In genomic region chr1:23527889-23528244, GRCh38 we compare ENCODE assay signal across 7 cellular contexts. TPM values are rescaled to one million over a fixed set of nuclear protein-coding genes. Genes with fewer than 3 reads are reported as not detected.
A peak's percentile ranks its signal among the peaks of the same experiment; 100 is the strongest.
DNase-seq lines count a peak whose midpoint lies in the region; TF ChIP-seq lines count a peak whose summit lies in the region.
"Not testable (repeated sequence)": the region's sequence is repeated elsewhere in the genome, so short reads cannot be mapped to it uniquely, and the experiment has no call there.

No MANE protein-coding gene starts in this region.

- H4K20me1 ChIP-seq in KMS-11 (ENCODE audit: insufficient read depth), result not testable (repeated sequence)

- 0 out of 2 replicates have a peak overlapping the region, but pooled peaks have one; percentile 15 for H3K4me3 ChIP-seq in GM06990 (replicated peaks; ENCODE audit: low read depth, low read length)
- H3K4me3 ChIP-seq in KMS-11 (IDR thresholded peaks at IDR 0.05; ENCODE audit: insufficient read depth, low read depth, low read length), result peak overlapping the region; percentile 7
- H3K4me3 ChIP-seq in effector memory CD4-positive, alpha-beta T cell (ENCODE audit: insufficient read depth, low read depth, low read length, poor library complexity, severe bottlenecking), result peak overlapping the region; percentile 37
- H3K4me3 ChIP-seq in mesenchymal stem cell (ENCODE audit: insufficient read depth in 1 of 2, low read depth in 1 of 2, low read length in 2 of 2), result not testable (repeated sequence)
- H3K4me3 ChIP-seq in skeletal muscle tissue (ENCODE audit: low read length in 3 of 3), result peak overlapping the region in 1 of 3 donors; percentile 48

- H2BK5ac ChIP-seq in mesenchymal stem cell (ENCODE audit: low read depth, low read length, poor library complexity, severe bottlenecking), result not testable (repeated sequence)

- H3K9ac ChIP-seq in KMS-11 (peak overlapping the region; percentile 96; the same call in 1 of the 2 replicates), skeletal muscle tissue (ENCODE audit: low read depth in 1 of 3, low read length in 3 of 3) (peak overlapping the region in 2 of 3 donors; percentile 50 to 65)
- H3K9ac ChIP-seq in mesenchymal stem cell (ENCODE audit: low read length), result not testable (repeated sequence)

- H3K79me2 ChIP-seq in KMS-11 (ENCODE audit: insufficient read depth, low read depth), result peaks cover 65% of the 10 kb centered on the region

- H3K36me3 Mint-ChIP-seq in T-helper 1 cell treated with Interleukin-12 subunit alpha and Interleukin-12 subunit beta and Interleukin-4 antibody, amounts not matched to agents 30 μg/mL and 1 μg/mL, for 36 hours (ENCODE audit: low read depth), result peaks cover 23% of the 10 kb centered on the region
- H3K36me3 Mint-ChIP-seq in activated T-helper 1 cell treated with anti-CD3 and anti-CD28 coated beads, Interleukin-12 subunit alpha, Interleukin-12 subunit beta, Interleukin-2, Interleukin-4 antibody, amounts not matched to agents 30 ng/mL and 10 ng/mL and 1 ng/mL, durations not matched to agents 14 hours and 24 hours and 36 hours (ENCODE audit: low read depth), result not testable (repeated sequence)

- H3K79me1 ChIP-seq in mesenchymal stem cell (replicated peaks; ENCODE audit: low read length, poor library complexity, severe bottlenecking), result not testable (repeated sequence)

- H3K4me1 ChIP-seq in KMS-11 (ENCODE audit: low read depth, poor library complexity, severe bottlenecking) (peaks cover 74% of the 10 kb centered on the region), mesenchymal stem cell (ENCODE audit: control insufficient read depth, insufficient read depth, low read depth, low read length) (peaks cover 17% of the 10 kb centered on the region), skeletal muscle tissue (ENCODE audit: control insufficient read depth in 3 of 3, insufficient read depth in 3 of 3, low read length in 3 of 3) (peaks cover 30 to 58% (median 32%) of the 10 kb centered on the region in 3 donors)
- H3K4me1 ChIP-seq in effector memory CD4-positive, alpha-beta T cell (ENCODE audit: control insufficient read depth, insufficient read depth, low read length, poor library complexity, severe bottlenecking), result peaks cover 86% of the 10 kb centered on the region

- H4K91ac ChIP-seq in mesenchymal stem cell (ENCODE audit: low read length), result not testable (repeated sequence)

- H2BK15ac ChIP-seq in mesenchymal stem cell (ENCODE audit: low read depth, poor library complexity, severe bottlenecking), result not testable (repeated sequence)

- not testable (repeated sequence) for H2AK5ac ChIP-seq in mesenchymal stem cell (ENCODE audit: low read length, severe bottlenecking)

- H3K4ac ChIP-seq in mesenchymal stem cell (ENCODE audit: low read depth in 1 of 2, low read length in 2 of 2), result not testable (repeated sequence)

- not testable (repeated sequence) for H3K9me3 ChIP-seq in effector memory CD4-positive, alpha-beta T cell (ENCODE audit: control insufficient read depth, low read length); mesenchymal stem cell (ENCODE audit: control insufficient read depth, low read length); skeletal muscle tissue (ENCODE audit: control insufficient read depth in 3 of 3, low read length in 3 of 3)

- H3K36me3 ChIP-seq in GM06990 (ENCODE audit: control insufficient read depth, insufficient read depth, low read length); KMS-11 (ENCODE audit: insufficient read depth); effector memory CD4-positive, alpha-beta T cell (ENCODE audit: control insufficient read depth, insufficient read depth, low read length); mesenchymal stem cell (ENCODE audit: control insufficient read depth in 1 of 2, insufficient read depth in 2 of 2, low read depth in 1 of 2, low read length in 2 of 2); skeletal muscle tissue (ENCODE audit: control insufficient read depth in 3 of 3, insufficient read depth in 3 of 3, low read length in 3 of 3): not testable (repeated sequence)

- TF ChIP-seq CTCF in GM06990 (IDR thresholded peaks at IDR 0.05; ENCODE audit: insufficient read depth, low read length, poor library complexity, severe bottlenecking) (peak; percentile 25), KMS-11 (conservative IDR thresholded peaks at IDR 0.05; ENCODE audit: low read depth, low read length) (0 out of 2 replicates have a peak, but pooled peaks have one; percentile 25)

- not testable (repeated sequence) for H3K9me3 Mint-ChIP-seq in T-helper 1 cell treated with Interleukin-12 subunit alpha and Interleukin-12 subunit beta and Interleukin-4 antibody, amounts not matched to agents 30 μg/mL and 1 μg/mL, for 36 hours; activated T-helper 1 cell treated with anti-CD3 and anti-CD28 coated beads, Interleukin-12 subunit alpha, Interleukin-12 subunit beta, Interleukin-2, Interleukin-4 antibody, amounts not matched to agents 30 ng/mL and 10 ng/mL and 1 ng/mL, durations not matched to agents 14 hours and 24 hours and 36 hours

- not testable (repeated sequence) for H2BK120ac ChIP-seq in mesenchymal stem cell (ENCODE audit: low read depth, low read length)

- H3K4me3 Mint-ChIP-seq in T-helper 1 cell treated with Interleukin-12 subunit alpha and Interleukin-12 subunit beta and Interleukin-4 antibody, amounts not matched to agents 30 μg/mL and 1 μg/mL, for 36 hours, result peak overlapping the region; percentile 96
- H3K4me3 Mint-ChIP-seq in activated T-helper 1 cell treated with anti-CD3 and anti-CD28 coated beads, Interleukin-12 subunit alpha, Interleukin-12 subunit beta, Interleukin-2, Interleukin-4 antibody, amounts not matched to agents 30 ng/mL and 10 ng/mL and 1 ng/mL, durations not matched to agents 14 hours and 24 hours and 36 hours, result peak overlapping the region; percentile 85

- peak overlapping the region; percentile 61 for H4K8ac ChIP-seq in mesenchymal stem cell (ENCODE audit: low read length)

- H3K18ac ChIP-seq in mesenchymal stem cell (ENCODE audit: low read depth in 1 of 2, low read length in 2 of 2), result not testable (repeated sequence)

- H3K4me1 Mint-ChIP-seq in T-helper 1 cell treated with Interleukin-12 subunit alpha and Interleukin-12 subunit beta and Interleukin-4 antibody, amounts not matched to agents 30 μg/mL and 1 μg/mL, for 36 hours (ENCODE audit: low read depth), result peaks cover 72% of the 10 kb centered on the region
- H3K4me1 Mint-ChIP-seq in activated T-helper 1 cell treated with anti-CD3 and anti-CD28 coated beads, Interleukin-12 subunit alpha, Interleukin-12 subunit beta, Interleukin-2, Interleukin-4 antibody, amounts not matched to agents 30 ng/mL and 10 ng/mL and 1 ng/mL, durations not matched to agents 14 hours and 24 hours and 36 hours (ENCODE audit: low read depth), result peaks cover 78% of the 10 kb centered on the region

- H3K27ac Mint-ChIP-seq in T-helper 1 cell treated with Interleukin-12 subunit alpha and Interleukin-12 subunit beta and Interleukin-4 antibody, amounts not matched to agents 30 μg/mL and 1 μg/mL, for 36 hours, result peak overlapping the region; percentile 98
- H3K27ac Mint-ChIP-seq in activated T-helper 1 cell treated with anti-CD3 and anti-CD28 coated beads, Interleukin-12 subunit alpha, Interleukin-12 subunit beta, Interleukin-2, Interleukin-4 antibody, amounts not matched to agents 30 ng/mL and 10 ng/mL and 1 ng/mL, durations not matched to agents 14 hours and 24 hours and 36 hours, result peak overlapping the region; percentile 84

- H3K4me2 ChIP-seq in KMS-11, result peak overlapping the region; percentile 98
- H3K4me2 ChIP-seq in mesenchymal stem cell (ENCODE audit: low read length, poor library complexity, severe bottlenecking), result not testable (repeated sequence)

- not testable (repeated sequence) for H3K23ac ChIP-seq in mesenchymal stem cell (ENCODE audit: low read length in 2 of 2)

- H3K27ac ChIP-seq in KMS-11, result peak overlapping the region; percentile 87
- peak overlapping the region; percentile 64 for H3K27ac ChIP-seq in effector memory CD4-positive, alpha-beta T cell (ENCODE audit: insufficient read depth, low read length, poor library complexity, severe bottlenecking)
- H3K27ac ChIP-seq in mesenchymal stem cell (ENCODE audit: low read length, poor library complexity, severe bottlenecking); skeletal muscle tissue (ENCODE audit: low read depth, low read length): not testable (repeated sequence)

- H3K27me3 ChIP-seq in GM06990 (replicated peaks; ENCODE audit: control insufficient read depth, insufficient read depth, low read length); KMS-11 (ENCODE audit: insufficient read depth, low read depth); effector memory CD4-positive, alpha-beta T cell (replicated peaks; ENCODE audit: control insufficient read depth, insufficient read depth, low read length, poor library complexity, severe bottlenecking): not testable (repeated sequence)
- H3K27me3 ChIP-seq in mesenchymal stem cell (ENCODE audit: control insufficient read depth in 1 of 2, insufficient read depth in 1 of 2, low read length in 2 of 2) (peaks cover 6 to 10% of the 10 kb centered on the region in 2 experiments), skeletal muscle tissue (ENCODE audit: control insufficient read depth in 3 of 3, insufficient read depth in 3 of 3, low read length in 3 of 3) (peaks cover 0 to 14% (median 6%) of the 10 kb centered on the region in 3 donors)

- intact Hi-C loops in activated T-helper 1 cell treated with anti-CD3 and anti-CD28 coated beads, Interleukin-12 subunit alpha, Interleukin-12 subunit beta, Interleukin-2, Interleukin-4 antibody, amounts not matched to agents 30 ng/mL and 10 ng/mL and 1 ng/mL, durations not matched to agents 14 hours and 24 hours and 36 hours (cut with micrococcal nuclease), result loop anchor here (1.0 to 10.0 kb wide), 3 partner anchors 31 to 413 kb away; partner anchors contain the start of genes ASAP3 and ID3

- not testable (repeated sequence) for DNase-seq in GM06990 (ENCODE audit: extremely low read depth, insufficient read length); activated T-helper 1 cell treated with anti-CD3 and anti-CD28 coated beads, Interleukin-12 subunit alpha, Interleukin-12 subunit beta, Interleukin-2, Interleukin-4 antibody, amounts not matched to agents 30 ng/mL and 10 ng/mL and 1 ng/mL, durations not matched to agents 14 hours and 24 hours and 36 hours (ENCODE audit: low spot score); effector memory CD4-positive, alpha-beta T cell
- peak; percentile 33 for DNase-seq in mesenchymal stem cell

- H2AFZ ChIP-seq in KMS-11 (ENCODE audit: low read depth); mesenchymal stem cell (ENCODE audit: low read depth, low read length): not testable (repeated sequence)

- WGBS in mesenchymal stem cell, result 96% methylated on average over 4 of the region's 6 CpGs

- H3K27me3 Mint-ChIP-seq in T-helper 1 cell treated with Interleukin-12 subunit alpha and Interleukin-12 subunit beta and Interleukin-4 antibody, amounts not matched to agents 30 μg/mL and 1 μg/mL, for 36 hours (ENCODE audit: low read depth); activated T-helper 1 cell treated with anti-CD3 and anti-CD28 coated beads, Interleukin-12 subunit alpha, Interleukin-12 subunit beta, Interleukin-2, Interleukin-4 antibody, amounts not matched to agents 30 ng/mL and 10 ng/mL and 1 ng/mL, durations not matched to agents 14 hours and 24 hours and 36 hours (ENCODE audit: insufficient read depth): not testable (repeated sequence)

- H2BK12ac ChIP-seq in mesenchymal stem cell (ENCODE audit: low read length in 2 of 2), result peak overlapping the region in 1 of 2 experiments; percentile 42

- not testable (repeated sequence) for H3K14ac ChIP-seq in mesenchymal stem cell (ENCODE audit: low read length in 2 of 2)

RNA-seq across cellular contexts. Expression of gene E2F2, which starts 3.2 kb away (rescaled TPM):
- 32.0 and 33.5 TPM in 2 replicates for total RNA-seq in activated T-helper 1 cell treated with anti-CD3 and anti-CD28 coated beads, Interleukin-12 subunit alpha, Interleukin-12 subunit beta, Interleukin-2, Interleukin-4 antibody, amounts not matched to agents 30 ng/mL and 10 ng/mL and 1 ng/mL, durations not matched to agents 14 hours and 24 hours and 36 hours
- polyA plus RNA-seq in mesenchymal stem cell (2013, experiment 1 of 2), result 0.59 TPM
- 0.44 TPM for polyA plus RNA-seq in mesenchymal stem cell (2013, experiment 2 of 2)
- total RNA-seq in skeletal muscle tissue, result 5.7 TPM

RNA-seq across cellular contexts. Expression of gene ID3, which starts 31.4 kb away (rescaled TPM):
- 20.8 and 22.9 TPM in 2 replicates for total RNA-seq in activated T-helper 1 cell treated with anti-CD3 and anti-CD28 coated beads, Interleukin-12 subunit alpha, Interleukin-12 subunit beta, Interleukin-2, Interleukin-4 antibody, amounts not matched to agents 30 ng/mL and 10 ng/mL and 1 ng/mL, durations not matched to agents 14 hours and 24 hours and 36 hours
- 497 TPM for polyA plus RNA-seq in mesenchymal stem cell (2013, experiment 1 of 2)
- polyA plus RNA-seq in mesenchymal stem cell (2013, experiment 2 of 2), result 504 TPM
- total RNA-seq in skeletal muscle tissue, result 120 TPM

RNA-seq across cellular contexts. Expression of gene ASAP3, which starts 43.9 kb away (rescaled TPM):
- total RNA-seq in activated T-helper 1 cell treated with anti-CD3 and anti-CD28 coated beads, Interleukin-12 subunit alpha, Interleukin-12 subunit beta, Interleukin-2, Interleukin-4 antibody, amounts not matched to agents 30 ng/mL and 10 ng/mL and 1 ng/mL, durations not matched to agents 14 hours and 24 hours and 36 hours, result not detected in 2 replicates
- 18.6 TPM for polyA plus RNA-seq in mesenchymal stem cell (2013, experiment 1 of 2)
- polyA plus RNA-seq in mesenchymal stem cell (2013, experiment 2 of 2), result 18.9 TPM
- total RNA-seq in skeletal muscle tissue, result 45.9 TPM

Comparison
In these comparisons a context has a peak if more than half of its experiments do, and no peak if none do; other contexts are left out.
1. RNA of gene ASAP3, which starts 43.9 kb away (total RNA-seq): 45.9 TPM in skeletal muscle tissue (single experiment); not detected in activated T-helper 1 cell treated with anti-CD3 and anti-CD28 coated beads, Interleukin-12 subunit alpha, Interleukin-12 subunit beta, Interleukin-2, Interleukin-4 antibody, amounts not matched to agents 30 ng/mL and 10 ng/mL and 1 ng/mL, durations not matched to agents 14 hours and 24 hours and 36 hours; every median in the first group is over 10 times any median in the second.